1 cellular context compared by ENCODE assay signal in the genomic region with DNA sequence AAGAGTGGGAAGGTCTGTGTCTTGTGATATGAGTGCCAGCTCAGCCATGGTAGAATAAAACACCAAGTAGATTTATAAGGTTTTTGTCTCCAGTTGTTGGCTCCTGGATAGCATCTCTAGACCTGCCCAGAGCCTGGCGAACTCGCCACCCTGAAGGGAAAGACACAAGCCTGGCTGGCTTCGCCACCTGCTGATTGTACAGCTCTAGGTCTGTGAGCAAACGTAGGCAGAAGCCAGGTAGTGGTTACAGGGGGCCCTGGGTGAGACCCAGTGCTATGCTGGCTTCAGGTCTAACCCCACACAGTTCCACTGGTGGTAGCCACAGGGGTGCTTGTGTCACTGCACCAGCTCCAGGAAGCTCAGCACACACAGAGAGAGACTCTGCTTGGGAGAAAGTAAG.
TF ChIP-seq lines count a peak whose summit lies in the region.

No MANE protein-coding gene starts in this region.

TF ChIP-seq in HepG2, 621 proteins besides CTCF, POLR2A, EP300 and RAD21 (continued from another document):
- TF ChIP-seq, protein P1, sequence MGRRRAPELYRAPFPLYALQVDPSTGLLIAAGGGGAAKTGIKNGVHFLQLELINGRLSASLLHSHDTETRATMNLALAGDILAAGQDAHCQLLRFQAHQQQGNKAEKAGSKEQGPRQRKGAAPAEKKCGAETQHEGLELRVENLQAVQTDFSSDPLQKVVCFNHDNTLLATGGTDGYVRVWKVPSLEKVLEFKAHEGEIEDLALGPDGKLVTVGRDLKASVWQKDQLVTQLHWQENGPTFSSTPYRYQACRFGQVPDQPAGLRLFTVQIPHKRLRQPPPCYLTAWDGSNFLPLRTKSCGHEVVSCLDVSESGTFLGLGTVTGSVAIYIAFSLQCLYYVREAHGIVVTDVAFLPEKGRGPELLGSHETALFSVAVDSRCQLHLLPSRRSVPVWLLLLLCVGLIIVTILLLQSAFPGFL (CRISPR knock-in tag; IDR thresholded peaks at IDR 0.05): no peak
- no peak for TF ChIP-seq ZNF232 (CRISPR knock-in tag; IDR thresholded peaks at IDR 0.05; ENCODE audit: borderline replicate concordance)
- TF ChIP-seq, protein P2, sequence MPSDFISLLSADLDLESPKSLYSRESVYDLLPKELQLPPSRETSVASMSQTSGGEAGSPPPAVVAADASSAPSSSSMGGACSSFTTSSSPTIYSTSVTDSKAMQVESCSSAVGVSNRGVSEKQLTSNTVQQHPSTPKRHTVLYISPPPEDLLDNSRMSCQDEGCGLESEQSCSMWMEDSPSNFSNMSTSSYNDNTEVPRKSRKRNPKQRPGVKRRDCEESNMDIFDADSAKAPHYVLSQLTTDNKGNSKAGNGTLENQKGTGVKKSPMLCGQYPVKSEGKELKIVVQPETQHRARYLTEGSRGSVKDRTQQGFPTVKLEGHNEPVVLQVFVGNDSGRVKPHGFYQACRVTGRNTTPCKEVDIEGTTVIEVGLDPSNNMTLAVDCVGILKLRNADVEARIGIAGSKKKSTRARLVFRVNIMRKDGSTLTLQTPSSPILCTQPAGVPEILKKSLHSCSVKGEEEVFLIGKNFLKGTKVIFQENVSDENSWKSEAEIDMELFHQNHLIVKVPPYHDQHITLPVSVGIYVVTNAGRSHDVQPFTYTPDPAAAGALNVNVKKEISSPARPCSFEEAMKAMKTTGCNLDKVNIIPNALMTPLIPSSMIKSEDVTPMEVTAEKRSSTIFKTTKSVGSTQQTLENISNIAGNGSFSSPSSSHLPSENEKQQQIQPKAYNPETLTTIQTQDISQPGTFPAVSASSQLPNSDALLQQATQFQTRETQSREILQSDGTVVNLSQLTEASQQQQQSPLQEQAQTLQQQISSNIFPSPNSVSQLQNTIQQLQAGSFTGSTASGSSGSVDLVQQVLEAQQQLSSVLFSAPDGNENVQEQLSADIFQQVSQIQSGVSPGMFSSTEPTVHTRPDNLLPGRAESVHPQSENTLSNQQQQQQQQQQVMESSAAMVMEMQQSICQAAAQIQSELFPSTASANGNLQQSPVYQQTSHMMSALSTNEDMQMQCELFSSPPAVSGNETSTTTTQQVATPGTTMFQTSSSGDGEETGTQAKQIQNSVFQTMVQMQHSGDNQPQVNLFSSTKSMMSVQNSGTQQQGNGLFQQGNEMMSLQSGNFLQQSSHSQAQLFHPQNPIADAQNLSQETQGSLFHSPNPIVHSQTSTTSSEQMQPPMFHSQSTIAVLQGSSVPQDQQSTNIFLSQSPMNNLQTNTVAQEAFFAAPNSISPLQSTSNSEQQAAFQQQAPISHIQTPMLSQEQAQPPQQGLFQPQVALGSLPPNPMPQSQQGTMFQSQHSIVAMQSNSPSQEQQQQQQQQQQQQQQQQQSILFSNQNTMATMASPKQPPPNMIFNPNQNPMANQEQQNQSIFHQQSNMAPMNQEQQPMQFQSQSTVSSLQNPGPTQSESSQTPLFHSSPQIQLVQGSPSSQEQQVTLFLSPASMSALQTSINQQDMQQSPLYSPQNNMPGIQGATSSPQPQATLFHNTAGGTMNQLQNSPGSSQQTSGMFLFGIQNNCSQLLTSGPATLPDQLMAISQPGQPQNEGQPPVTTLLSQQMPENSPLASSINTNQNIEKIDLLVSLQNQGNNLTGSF (CRISPR knock-in tag; IDR thresholded peaks at IDR 0.05): no peak
- TF ChIP-seq ONECUT2 (CRISPR knock-in tag; IDR thresholded peaks at IDR 0.05): no peak
- no peak for TF ChIP-seq GTF3A (CRISPR knock-in tag; conservative IDR thresholded peaks at IDR 0.05)
- TF ChIP-seq PAX8 (CRISPR knock-in tag; IDR thresholded peaks at IDR 0.05; ENCODE audit: borderline replicate concordance): no peak
- TF ChIP-seq GZF1 (CRISPR knock-in tag; IDR thresholded peaks at IDR 0.05): no peak
- TF ChIP-seq MXD4 (CRISPR knock-in tag; IDR thresholded peaks at IDR 0.05): no peak
- no peak for TF ChIP-seq ZNF326 (CRISPR knock-in tag; IDR thresholded peaks at IDR 0.05; ENCODE audit: borderline replicate concordance)
- TF ChIP-seq RXRB (CRISPR knock-in tag; IDR thresholded peaks at IDR 0.05; ENCODE audit: borderline replicate concordance): no peak
- no peak for TF ChIP-seq ZNF354B (CRISPR knock-in tag; IDR thresholded peaks at IDR 0.05)
- TF ChIP-seq SMAD1 (CRISPR knock-in tag; IDR thresholded peaks at IDR 0.05; ENCODE audit: borderline replicate concordance, low read depth): no peak
- no peak for TF ChIP-seq ZNF230 (CRISPR knock-in tag; IDR thresholded peaks at IDR 0.05)
